28 cellular contexts compared by ENCODE assay signal in the genomic region with DNA sequence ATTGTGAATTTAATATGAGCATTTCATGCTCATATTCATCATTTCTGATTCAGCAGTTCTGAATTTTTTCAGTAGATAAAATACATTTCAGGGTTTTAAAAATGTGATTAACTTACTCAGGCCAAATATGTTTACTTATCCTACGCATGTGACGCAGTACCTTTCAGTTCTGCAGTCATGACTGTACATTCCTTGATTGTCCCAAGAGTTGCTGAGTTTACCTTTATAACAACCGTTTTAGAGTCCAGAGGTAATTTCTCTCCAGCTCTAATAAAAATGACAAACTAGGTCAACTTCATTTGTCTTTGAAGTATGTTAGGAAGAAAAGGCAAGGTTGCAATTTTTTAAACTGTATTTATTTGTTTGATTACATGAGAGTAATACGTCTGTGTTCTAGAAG. TPM values are rescaled to one million over a fixed set of nuclear protein-coding genes. Genes with fewer than 3 reads are reported as not detected.
DNase-seq lines count a peak whose midpoint lies in the region; ATAC-seq, FAIRE-seq and TF ChIP-seq lines count a peak whose summit lies in the region.
"Had no signal": no experiment of that assay in that cellular context is flagged by ENCODE, and none has a peak within 500 bp of the region (broad histone marks: within the 10 kb centered on the region; RNA-seq: fewer than 3 reads in every experiment).

No MANE protein-coding gene starts in this region.

- TF ChIP-seq CTCF in HepG2 (CRISPR knock-in tag; IDR thresholded peaks at IDR 0.05) (no peak), right lobe of liver (IDR thresholded peaks at IDR 0.05) (no peak), K562 (IDR thresholded peaks at IDR 0.05 in 2 of 3, conservative IDR thresholded peaks at IDR 0.05 in 1 of 3; ENCODE audit: insufficient read depth in 2 of 3, low read depth in 1 of 3, low read length in 3 of 3) (no peak), retinal pigment epithelial cell (conservative IDR thresholded peaks at IDR 0.05; ENCODE audit: low read depth, low read length) (no peak)

- H3K36me3 Mint-ChIP-seq in activated naive CD4-positive, alpha-beta T cell treated with anti-CD3 and anti-CD28 coated beads, Interleukin-2, amount 10 ng/mL, durations not matched to agents 7 days and 5 days, result no peaks in the 10 kb centered on the region
- H3K36me3 Mint-ChIP-seq in T-cell, result no peaks in the 10 kb centered on the region
- H3K36me3 Mint-ChIP-seq: CD4-positive, CD25-positive, alpha-beta regulatory T cell had no signal

- no peak for TF ChIP-seq RAD21 in HepG2 (CRISPR knock-in tag; IDR thresholded peaks at IDR 0.05)
- TF ChIP-seq RAD21 in K562 (CRISPR knock-in tag; conservative IDR thresholded peaks at IDR 0.05 in 1 of 2, IDR thresholded peaks at IDR 0.05 in 1 of 2), result no peak

- H3K4me1 ChIP-seq in HepG2 (ENCODE audit: insufficient read depth, low read length), result no peaks in the 10 kb centered on the region
- H3K4me1 ChIP-seq in right lobe of liver, result no peaks in the 10 kb centered on the region
- H3K4me1 ChIP-seq in K562 (replicated peaks in 1 of 2; ENCODE audit: control insufficient read depth in 2 of 2, insufficient read depth in 2 of 2, low read length in 2 of 2), result peaks cover 0 to 8% of the 10 kb centered on the region in 2 experiments; a peak in 3 of 5 replicates

- H2AFZ ChIP-seq in HepG2 (ENCODE audit: low read length), result no peak overlapping the region
- H2AFZ ChIP-seq in K562 (ENCODE audit: low read depth, low read length), result no peak overlapping the region

- 40% methylated on average over 4 of the region's 4 CpGs for WGBS in HepG2 (ENCODE audit: low lambda C conversion rate)
- WGBS in right lobe of liver (ENCODE audit: insufficient coverage, low coverage, low lambda C conversion rate, missing lambda C conversion rate), result 60% methylated on average over 4 of the region's 4 CpGs
- WGBS in K562 (ENCODE audit: insufficient coverage, low coverage, missing lambda C conversion rate), result 18% methylated on average over 4 of the region's 4 CpGs

- in situ Hi-C loops in HepG2 (cut with HindIII; ENCODE audit: extremely low pct_ligation_motif_present, low pct_unique_long_range_greater_than_20kb) (no loop called here), K562 (cut with MboI) (loop anchor here (25.0 kb wide), 1 partner anchor 213 kb away; no protein-coding TSS in a partner anchor)

- BruUV-seq in HepG2 (replicated peaks; lab: Mats Ljungman, UMichigan), result no TSS peak
- BruUV-seq in K562 (replicated peaks; lab: Mats Ljungman, UMichigan), result no TSS peak

- intact Hi-C loops in HepG2 (cut with micrococcal nuclease; ENCODE audit: unreplicated experiment), result no loop called here
- intact Hi-C loops in right lobe of liver (cut with DNase I), result no loop called here
- intact Hi-C loops in K562 (cut with micrococcal nuclease), result no loop called here
- intact Hi-C loops in left colon (cut with DNase I, micrococcal nuclease), result no loop called here

- H3K27me3 Mint-ChIP-seq in activated naive CD4-positive, alpha-beta T cell treated with anti-CD3 and anti-CD28 coated beads, Interleukin-2, amount 10 ng/mL, durations not matched to agents 7 days and 5 days, result no peaks in the 10 kb centered on the region
- no peaks in the 10 kb centered on the region for H3K27me3 Mint-ChIP-seq in T-cell
- H3K27me3 Mint-ChIP-seq: B cell; CD4-positive, alpha-beta memory T cell had no signal

- FAIRE-seq in HepG2 (lab: Jason Lieb, UNC) (no peak), K562 (lab: Jason Lieb, UNC) (no peak)
- FAIRE-seq: A549, GM12878, GM12892, GM18507 had no signal

- TF ChIP-seq EP300 in HepG2 (IDR thresholded peaks at IDR 0.05; ENCODE audit: low read depth in 2 of 2, low read length in 2 of 2) (no peak), HepG2 (CRISPR knock-in tag; IDR thresholded peaks at IDR 0.05; ENCODE audit: borderline replicate concordance) (no peak), K562 (IDR thresholded peaks at IDR 0.05; ENCODE audit: low read length) (no peak)

- H3K79me2 ChIP-seq in HepG2 (ENCODE audit: insufficient read depth, low read length), result no peaks in the 10 kb centered on the region
- no peaks in the 10 kb centered on the region for H3K79me2 ChIP-seq in K562 (ENCODE audit: control insufficient read depth, insufficient read depth, low read length)

- POLR2A ChIA-PET in HepG2 (lab: Yijun Ruan, JAX) (no interaction called here), K562 (lab: Yijun Ruan, JAX) (no interaction called here), T-cell (lab: Charles Lee) (no interaction called here)

- H3K9me1 ChIP-seq in K562 (ENCODE audit: control insufficient read depth, insufficient read depth, low read length), result no peaks in the 10 kb centered on the region

- CTCF ChIA-PET in HepG2 (lab: Yijun Ruan, JAX; ENCODE audit: low intra/inter-chr PET ratio, low total read pairs) (no interaction called here), K562 (lab: Yijun Ruan, JAX; ENCODE audit: low intra/inter-chr PET ratio) (no interaction called here), T-cell (lab: Charles Lee) (interaction anchor here in 1 of 2 donors (1.2 kb wide), 1 partner anchor 32 kb away, joined by 4 read pairs; no protein-coding TSS in a partner anchor)
- CTCF ChIA-PET in activated naive CD4-positive, alpha-beta T cell treated with anti-CD3 and anti-CD28 coated beads, Interleukin-2, amount 10 ng/mL, durations not matched to agents 7 days and 5 days (lab: Charles Lee), result no interaction called here

- peaks cover 3% of the 10 kb centered on the region for H3K9me3 Mint-ChIP-seq in activated naive CD4-positive, alpha-beta T cell treated with anti-CD3 and anti-CD28 coated beads, Interleukin-2, amount 10 ng/mL, durations not matched to agents 7 days and 5 days
- peaks cover under 1 to 3% (median 2%) of the 10 kb centered on the region in 3 donors for H3K9me3 Mint-ChIP-seq in T-cell

- H3K9me3 ChIP-seq in HepG2 (ENCODE audit: low read length), result peaks cover 3% of the 10 kb centered on the region; the same call in 1 of the 2 replicates
- H3K9me3 ChIP-seq in right lobe of liver, result no peaks in the 10 kb centered on the region
- H3K9me3 ChIP-seq in K562 (replicated peaks; ENCODE audit: control insufficient read depth, insufficient read depth, low read depth, low read length), result no peaks in the 10 kb centered on the region
- H3K9me3 ChIP-seq: A549 had no signal

- ATAC-seq in HepG2, result no peak
- no peak for ATAC-seq in right lobe of liver
- no peak for ATAC-seq in K562
- ATAC-seq in left colon, result peak; percentile 63
- no peak for ATAC-seq in T-cell (replicated peaks in 1 of 4)
- ATAC-seq: A549, GM12878 had no signal

- H3K36me3 ChIP-seq in HepG2 (replicated peaks in 1 of 2; ENCODE audit: control insufficient read depth in 1 of 2, insufficient read depth in 2 of 2, low read length in 2 of 2), result no peaks in the 10 kb centered on the region
- H3K36me3 ChIP-seq in right lobe of liver, result no peaks in the 10 kb centered on the region
- no peaks in the 10 kb centered on the region for H3K36me3 ChIP-seq in K562 (ENCODE audit: control insufficient read depth, insufficient read depth, low read length)
- H3K36me3 ChIP-seq: BLaER1 treated with 17β-estradiol and CSF1 and Interleukin-3, amounts not matched to agents 10 nM and 100 nM had no signal

- no peaks in the 10 kb centered on the region for H3K4me1 Mint-ChIP-seq in activated naive CD4-positive, alpha-beta T cell treated with anti-CD3 and anti-CD28 coated beads, Interleukin-2, amount 10 ng/mL, durations not matched to agents 7 days and 5 days
- peaks cover 0 to 1% (median 0%) of the 10 kb centered on the region in 3 donors for H3K4me1 Mint-ChIP-seq in T-cell

- H4K20me1 ChIP-seq in HepG2 (ENCODE audit: insufficient read depth, low read length) (no peaks in the 10 kb centered on the region), K562 (replicated peaks; ENCODE audit: control insufficient read depth, insufficient read depth, low read length) (no peaks in the 10 kb centered on the region)
- H4K20me1 ChIP-seq: BLaER1 treated with 17β-estradiol and CSF1 and Interleukin-3, amounts not matched to agents 10 nM and 100 nM had no signal

- DNase-seq in HepG2 (ENCODE audit: low spot score) (no peak), right lobe of liver (no peak), K562 (ENCODE audit: extremely low read depth in 1 of 4, low spot score in 3 of 4) (no peak), left colon (no peak), retinal pigment epithelial cell (ENCODE audit: low read depth) (peak; percentile 30), T-cell (no peak)
- DNase-seq in activated naive CD4-positive, alpha-beta T cell treated with anti-CD3 and anti-CD28 coated beads, Interleukin-2, amount 10 ng/mL, durations not matched to agents 7 days and 5 days, result no peak
- DNase-seq in stimulated activated CD4-positive, alpha-beta T cell treated with anti-CD3 and anti-CD28 coated beads, Interleukin-2, amount 100 ng/mL, for 24 hours, result no peak
- DNase-seq: AML-193; CD4-positive, alpha-beta memory T cell; CD4-positive, CD25-positive, alpha-beta regulatory T cell; CD8-positive, alpha-beta memory T cell; COR-L47; DMS 273 treated with DMSO at 0.1 percent for 48 hours; DMS153; DMS53; DMS79; DND-41; EL; GDM1 had no signal

- TF ChIP-seq POLR2A in HepG2 (IDR thresholded peaks at IDR 0.05; ENCODE audit: insufficient read depth in 1 of 2, low read depth in 2 of 2, low read length in 2 of 2) (no peak), right lobe of liver (IDR thresholded peaks at IDR 0.05) (no peak), K562 (conservative IDR thresholded peaks at IDR 0.05) (no peak)

- H3K4me2 ChIP-seq in HepG2 (ENCODE audit: low read depth, low read length), result no peak overlapping the region
- H3K4me2 ChIP-seq in K562 (ENCODE audit: insufficient read depth, low read length), result no peak overlapping the region
- H3K4me2 ChIP-seq: A549; BLaER1 treated with 17β-estradiol and CSF1 and Interleukin-3, amounts not matched to agents 10 nM and 100 nM had no signal

- H3K27me3 ChIP-seq in HepG2 (ENCODE audit: control insufficient read depth in 1 of 2, insufficient read depth in 2 of 2, low read length in 2 of 2) (no peaks in the 10 kb centered on the region; a peak in 1 of 5 replicates), right lobe of liver (no peaks in the 10 kb centered on the region), K562 (ENCODE audit: control insufficient read depth in 2 of 2, insufficient read depth in 2 of 2, low read length in 2 of 2) (peaks cover 0 to 4% of the 10 kb centered on the region in 2 experiments; a peak in 2 of 5 replicates)
- H3K27me3 ChIP-seq: BLaER1 treated with 17β-estradiol and CSF1 and Interleukin-3, amounts not matched to agents 10 nM and 100 nM had no signal

- H3K27ac ChIP-seq in HepG2 (ENCODE audit: extremely low read length, insufficient read depth, low read length), result no peak overlapping the region
- H3K27ac ChIP-seq in right lobe of liver, result no peak overlapping the region
- H3K27ac ChIP-seq in K562 (ENCODE audit: extremely low read depth, low read depth, low read length), result no peak overlapping the region
- H3K27ac ChIP-seq: 22Rv1; A549; BLaER1 treated with 17β-estradiol and CSF1 and Interleukin-3, amounts not matched to agents 10 nM and 100 nM; C4-2B had no signal

- H3K9ac ChIP-seq in HepG2 (ENCODE audit: insufficient read depth, low read depth, low read length), result no peak overlapping the region
- no peak overlapping the region for H3K9ac ChIP-seq in K562 (ENCODE audit: insufficient read depth in 1 of 2, low read depth in 2 of 2, low read length in 2 of 2)
- H3K9ac ChIP-seq: BLaER1 treated with 17β-estradiol and CSF1 and Interleukin-3, amounts not matched to agents 10 nM and 100 nM had no signal

- no peak overlapping the region for H3K4me3 ChIP-seq in HepG2 (replicated peaks in 1 of 3; ENCODE audit: insufficient read depth in 1 of 3, low read depth in 2 of 3, low read length in 3 of 3)
- H3K4me3 ChIP-seq in right lobe of liver, result no peak overlapping the region
- H3K4me3 ChIP-seq in K562, result no peak overlapping the region
- H3K4me3 ChIP-seq in retinal pigment epithelial cell (ENCODE audit: low read length), result no peak overlapping the region
- H3K4me3 ChIP-seq: A549; BLaER1 treated with 17β-estradiol and CSF1 and Interleukin-3, amounts not matched to agents 10 nM and 100 nM; GM12878 had no signal

- H3K4me3 Mint-ChIP-seq in activated naive CD4-positive, alpha-beta T cell treated with anti-CD3 and anti-CD28 coated beads, Interleukin-2, amount 10 ng/mL, durations not matched to agents 7 days and 5 days, result no peak overlapping the region
- no peak overlapping the region for H3K4me3 Mint-ChIP-seq in T-cell
- H3K4me3 Mint-ChIP-seq: B cell; CD4-positive, alpha-beta memory T cell; CD4-positive, CD25-positive, alpha-beta regulatory T cell; CD8-positive, alpha-beta memory T cell had no signal

- no peak overlapping the region for H3K27ac Mint-ChIP-seq in activated naive CD4-positive, alpha-beta T cell treated with anti-CD3 and anti-CD28 coated beads, Interleukin-2, amount 10 ng/mL, durations not matched to agents 7 days and 5 days
- no peak overlapping the region for H3K27ac Mint-ChIP-seq in T-cell
- H3K27ac Mint-ChIP-seq: B cell; CD4-positive, CD25-positive, alpha-beta regulatory T cell had no signal

RNA-seq across cellular contexts. Expression of a gene that starts 38.7 kb away (rescaled TPM):
- total RNA-seq in HepG2 (2016; rRNA removed; fragmentation: Illumina TruSeq; extraction: Trizol) (29.3 and 39.3 TPM in 2 replicates), right lobe of liver (10 to 100 TPM; 14.0 to 22.8 (median 16.7) TPM), K562 (2014; rRNA removed) (23.4 and 26.8 TPM in 2 replicates), K562 (2014; rRNA removed; fragmentation: Illumina TruSeq; extraction: Trizol) (38.9 and 41.3 TPM in 2 replicates), K562 (2015; rRNA removed; fragmentation: Illumina TruSeq; extraction: Trizol) (34.4 and 35.0 TPM in 2 replicates), K562 (2021) (33.5 and 35.3 TPM in 2 replicates), left colon (10 to 100 TPM; 39.0 to 46.5 TPM), T-cell (10 to 100 TPM; 41.1 to 47.6 (median 44.8) TPM)
- total RNA-seq in HepG2 (2016; cell fraction: cytosol; rRNA removed; fragmentation: Illumina TruSeq; extraction: Trizol; ENCODE audit: low read depth), result 4.9 and 5.0 TPM in 2 replicates
- total RNA-seq in HepG2 (2016; cell fraction: insoluble cytoplasmic fraction; rRNA removed; fragmentation: Illumina TruSeq; extraction: Trizol), result 28.5 and 36.6 TPM in 2 replicates
- total RNA-seq in HepG2 (2016; cell fraction: membrane; rRNA removed; fragmentation: Illumina TruSeq; extraction: Trizol), result 5.9 and 6.6 TPM in 2 replicates
- 33.6 and 38.5 TPM in 2 replicates for total RNA-seq in HepG2 (2016; cell fraction: nucleus; rRNA removed; fragmentation: Illumina TruSeq; extraction: Trizol)
- polyA plus RNA-seq in HepG2 (2011; rRNA removed) (14.8 and 17.6 TPM in 2 replicates), K562 (2011; rRNA removed) (29.5 and 35.4 TPM in 2 replicates), K562 (2014; fragmentation: Illumina TruSeq; extraction: Trizol) (17.2 and 21.4 TPM in 2 replicates), K562 (2014; fragmentation: Nextera tagmentation; extraction: Ambion mirVana) (10 to 100 TPM in 1 of 2 experiments, 1 to 10 TPM in 1; 9.1 to 13.1 TPM), K562 (2014; rRNA removed) (14.7 and 16.4 TPM in 2 replicates)
- polyA plus RNA-seq in HepG2 (2011; cell fraction: cytosol; rRNA removed), result 6.1 and 9.3 TPM in 2 replicates
- 21.6 and 22.5 TPM in 2 replicates for polyA plus RNA-seq in HepG2 (2011; cell fraction: nucleus; rRNA removed)
- polyA plus RNA-seq in HepG2 (2012), result 11.2 and 13.1 TPM in 2 replicates
- polyA plus RNA-seq in HepG2 (2016; cell fraction: cytosol; fragmentation: Illumina TruSeq; extraction: Trizol; ENCODE audit: low read depth), result 0.72 and 0.75 TPM in 2 replicates
- 14.8 and 15.8 TPM in 2 replicates for polyA plus RNA-seq in HepG2 (2016; cell fraction: insoluble cytoplasmic fraction; fragmentation: Illumina TruSeq; extraction: Trizol; ENCODE audit: low read depth)
- 1.4 and 1.5 TPM in 2 replicates for polyA plus RNA-seq in HepG2 (2016; cell fraction: membrane; fragmentation: Illumina TruSeq; extraction: Trizol; ENCODE audit: low read depth)
- polyA plus RNA-seq in HepG2 (2016; cell fraction: nucleus; fragmentation: Illumina TruSeq; extraction: Trizol; ENCODE audit: insufficient read depth, low read depth), result 28.2 and 31.8 TPM in 2 replicates
- polyA minus RNA-seq in HepG2 (2011; rRNA and poly(A)+ RNA removed; ENCODE audit: low replicate concordance), result 16.4 and 17.3 TPM in 2 replicates
- polyA minus RNA-seq in HepG2 (2011; cell fraction: cytosol; rRNA and poly(A)+ RNA removed), result 17.6 and 20.7 TPM in 2 replicates
- polyA minus RNA-seq in HepG2 (2011; cell fraction: nucleus; rRNA and poly(A)+ RNA removed), result 50.2 and 58.7 TPM in 2 replicates
- 40.5 and 114 TPM in 2 replicates for total RNA-seq in K562 (2011; cell fraction: chromatin; rRNA removed; ENCODE audit: low replicate concordance)
- 20.5 and 25.0 TPM in 2 replicates for total RNA-seq in K562 (2011; cell fraction: nucleolus; rRNA removed)
- total RNA-seq in K562 (2011; cell fraction: nucleoplasm; rRNA removed), result 44.1 and 48.8 TPM in 2 replicates
- 8.0 and 17.6 TPM in 2 replicates for polyA plus RNA-seq in K562 (2011; cell fraction: cytosol; rRNA removed)
- polyA plus RNA-seq in K562 (2011; cell fraction: nucleus; rRNA removed), result 19.9 and 29.8 TPM in 2 replicates
- polyA plus RNA-seq in K562 (2012), result 15.1 and 17.7 TPM in 2 replicates
- 106 and 107 TPM in 2 replicates for polyA minus RNA-seq in K562 (2011; rRNA and poly(A)+ RNA removed)
- polyA minus RNA-seq in K562 (2011; cell fraction: cytosol; rRNA and poly(A)+ RNA removed), result 22.6 and 36.3 TPM in 2 replicates
- polyA minus RNA-seq in K562 (2011; cell fraction: nucleus; rRNA and poly(A)+ RNA removed), result 19.1 and 36.5 TPM in 2 replicates
